Comparison of ENCODE assay signal across 1 cellular context in the genomic region with DNA sequence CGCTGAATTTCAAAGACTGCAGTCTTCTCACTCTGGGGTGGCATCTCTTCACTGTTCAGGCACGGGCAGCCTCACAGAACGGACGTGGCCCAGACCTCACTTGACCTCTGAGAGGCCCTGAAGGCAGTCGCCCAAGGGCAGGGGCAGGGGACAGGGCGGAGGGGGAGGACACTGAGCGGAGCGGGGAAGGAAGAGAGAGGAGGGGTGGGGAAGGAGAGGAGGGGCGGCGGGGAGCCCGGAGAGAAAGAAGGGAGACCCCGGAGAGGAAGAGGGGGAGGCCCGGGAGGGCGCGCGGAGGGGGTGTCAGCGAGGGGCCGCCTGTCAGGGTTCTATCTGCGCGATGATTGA.
TF ChIP-seq lines count a peak whose summit lies in the region.

No MANE protein-coding gene starts in this region.

TF ChIP-seq in HepG2, 621 proteins besides CTCF, POLR2A, EP300 and RAD21 (continued from another document):
- TF ChIP-seq, protein P1, sequence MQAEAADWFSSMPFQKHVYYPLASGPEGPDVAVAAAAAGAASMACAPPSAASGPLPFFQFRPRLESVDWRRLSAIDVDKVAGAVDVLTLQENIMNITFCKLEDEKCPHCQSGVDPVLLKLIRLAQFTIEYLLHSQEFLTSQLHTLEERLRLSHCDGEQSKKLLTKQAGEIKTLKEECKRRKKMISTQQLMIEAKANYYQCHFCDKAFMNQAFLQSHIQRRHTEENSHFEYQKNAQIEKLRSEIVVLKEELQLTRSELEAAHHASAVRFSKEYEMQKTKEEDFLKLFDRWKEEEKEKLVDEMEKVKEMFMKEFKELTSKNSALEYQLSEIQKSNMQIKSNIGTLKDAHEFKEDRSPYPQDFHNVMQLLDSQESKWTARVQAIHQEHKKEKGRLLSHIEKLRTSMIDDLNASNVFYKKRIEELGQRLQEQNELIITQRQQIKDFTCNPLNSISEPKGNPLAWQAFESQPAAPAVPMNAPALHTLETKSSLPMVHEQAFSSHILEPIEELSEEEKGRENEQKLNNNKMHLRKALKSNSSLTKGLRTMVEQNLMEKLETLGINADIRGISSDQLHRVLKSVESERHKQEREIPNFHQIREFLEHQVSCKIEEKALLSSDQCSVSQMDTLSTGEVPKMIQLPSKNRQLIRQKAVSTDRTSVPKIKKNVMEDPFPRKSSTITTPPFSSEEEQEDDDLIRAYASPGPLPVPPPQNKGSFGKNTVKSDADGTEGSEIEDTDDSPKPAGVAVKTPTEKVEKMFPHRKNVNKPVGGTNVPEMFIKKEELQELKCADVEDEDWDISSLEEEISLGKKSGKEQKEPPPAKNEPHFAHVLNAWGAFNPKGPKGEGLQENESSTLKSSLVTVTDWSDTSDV (CRISPR knock-in tag; IDR thresholded peaks at IDR 0.05) = no peak
- TF ChIP-seq ZNF543 (CRISPR knock-in tag; IDR thresholded peaks at IDR 0.05) = no peak
- no peak for TF ChIP-seq PAF1 (CRISPR knock-in tag; IDR thresholded peaks at IDR 0.05)
- TF ChIP-seq, protein P2, sequence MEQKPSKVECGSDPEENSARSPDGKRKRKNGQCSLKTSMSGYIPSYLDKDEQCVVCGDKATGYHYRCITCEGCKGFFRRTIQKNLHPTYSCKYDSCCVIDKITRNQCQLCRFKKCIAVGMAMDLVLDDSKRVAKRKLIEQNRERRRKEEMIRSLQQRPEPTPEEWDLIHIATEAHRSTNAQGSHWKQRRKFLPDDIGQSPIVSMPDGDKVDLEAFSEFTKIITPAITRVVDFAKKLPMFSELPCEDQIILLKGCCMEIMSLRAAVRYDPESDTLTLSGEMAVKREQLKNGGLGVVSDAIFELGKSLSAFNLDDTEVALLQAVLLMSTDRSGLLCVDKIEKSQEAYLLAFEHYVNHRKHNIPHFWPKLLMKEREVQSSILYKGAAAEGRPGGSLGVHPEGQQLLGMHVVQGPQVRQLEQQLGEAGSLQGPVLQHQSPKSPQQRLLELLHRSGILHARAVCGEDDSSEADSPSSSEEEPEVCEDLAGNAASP (CRISPR knock-in tag; IDR thresholded peaks at IDR 0.05; ENCODE audit: borderline replicate concordance) = peak; percentile 86; the same call in 1 of the 2 replicates
- no peak; the same call in 1 of the 2 replicates for TF ChIP-seq NR2F6 (IDR thresholded peaks at IDR 0.05)
- TF ChIP-seq NR2F6 (CRISPR knock-in tag; IDR thresholded peaks at IDR 0.05) = peak; percentile 54
- no peak for TF ChIP-seq MTA3 (CRISPR knock-in tag; IDR thresholded peaks at IDR 0.05)
TF ChIP-seq in HepG2: peak in this region for 6.
